9 cellular contexts compared by ENCODE assay signal in the genomic region with DNA sequence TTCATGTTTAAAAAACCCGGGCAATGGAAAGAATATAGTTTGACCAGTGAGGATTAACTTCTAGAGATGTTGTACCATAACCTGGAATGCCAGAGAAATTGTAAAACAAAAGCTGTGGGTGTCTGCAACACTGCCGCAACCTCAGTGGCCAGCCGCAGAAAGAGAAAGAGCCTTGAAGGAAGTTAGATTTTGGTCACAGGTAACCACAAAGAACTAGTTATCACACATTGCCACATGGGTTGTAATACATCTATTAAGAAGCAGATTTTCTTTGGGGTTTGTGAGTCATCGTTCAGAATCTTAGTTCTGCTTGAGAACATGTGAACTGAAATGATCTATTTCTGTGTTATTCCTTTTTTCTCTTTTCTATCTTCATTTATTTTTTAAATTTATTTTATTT.
DNase-seq lines count a peak whose midpoint lies in the region; ATAC-seq lines count a peak whose summit lies in the region.
"Had no signal": no experiment of that assay in that cellular context is flagged by ENCODE, and none has a peak within 500 bp of the region (broad histone marks: within the 10 kb centered on the region; RNA-seq: fewer than 3 reads in every experiment).

No MANE protein-coding gene starts in this region.

- H3K4me1 Mint-ChIP-seq in activated naive CD8-positive, alpha-beta T cell (ENCODE audit: low read depth): peaks cover 6% of the 10 kb centered on the region
- H3K4me1 Mint-ChIP-seq: activated naive CD4-positive, alpha-beta T cell treated with anti-CD3 and anti-CD28 coated beads, Interleukin-2, amount 50 U/mL, for 24 hours had no signal

- H3K4me3 Mint-ChIP-seq in activated naive CD8-positive, alpha-beta T cell: no peak overlapping the region
- H3K4me3 Mint-ChIP-seq: activated naive CD4-positive, alpha-beta T cell treated with anti-CD3 and anti-CD28 coated beads, Interleukin-2, amount 50 U/mL, for 24 hours had no signal

- H3K27me3 ChIP-seq in BLaER1 treated with 17β-estradiol and CSF1 and Interleukin-3, amounts not matched to agents 10 nM and 100 nM: peaks cover 0 to 16% (median 0%) of the 10 kb centered on the region in 11 experiments; a peak in 4 of 22 replicates

- peak overlapping the region in 2 of 11 experiments; percentile 14 to 21; a peak in 1 of 22 replicates for H3K9ac ChIP-seq in BLaER1 treated with 17β-estradiol and CSF1 and Interleukin-3, amounts not matched to agents 10 nM and 100 nM

- peak; percentile 9 to 56 for DNase-seq in stimulated activated CD8-positive, alpha-beta memory T cell treated with anti-CD3 and anti-CD28 coated beads, Interleukin-7, amount 100 ng/mL, for 48 hours (ENCODE audit: extremely low read depth in 1 of 2, low read depth in 1 of 2)
- DNase-seq in NCI-H1092 treated with DMSO at 0.1 percent for 48 hours (lab: John Stamatoyannopoulos, UW): no peak
- no peak for DNase-seq in NCI-H1105 (lab: John Stamatoyannopoulos, UW)

- H3K9me3 Mint-ChIP-seq in activated naive CD8-positive, alpha-beta T cell (ENCODE audit: low read depth): peaks cover 6% of the 10 kb centered on the region
- H3K9me3 Mint-ChIP-seq: activated naive CD4-positive, alpha-beta T cell treated with anti-CD3 and anti-CD28 coated beads, Interleukin-2, amount 50 U/mL, for 24 hours had no signal

- ATAC-seq in GM19455 (IDR thresholded peaks at IDR 0.05; ENCODE audit: unreplicated experiment): peak; percentile 81
- ATAC-seq in HG03571 (IDR thresholded peaks at IDR 0.05; ENCODE audit: unreplicated experiment): peak; percentile 94
- no peak for ATAC-seq in HG03025 (IDR thresholded peaks at IDR 0.05; ENCODE audit: low FRiP score, unreplicated experiment)

- peaks cover 58% of the 10 kb centered on the region for H3K27me3 Mint-ChIP-seq in activated naive CD8-positive, alpha-beta T cell

- no peaks in the 10 kb centered on the region for H3K36me3 Mint-ChIP-seq in activated naive CD8-positive, alpha-beta T cell
- H3K36me3 Mint-ChIP-seq: activated naive CD4-positive, alpha-beta T cell treated with anti-CD3 and anti-CD28 coated beads, Interleukin-2, amount 50 U/mL, for 24 hours had no signal

- H4K20me1 ChIP-seq in BLaER1 treated with 17β-estradiol and CSF1 and Interleukin-3, amounts not matched to agents 10 nM and 100 nM: no peaks in the 10 kb centered on the region

- H3K27ac ChIP-seq in BLaER1 treated with 17β-estradiol and CSF1 and Interleukin-3, amounts not matched to agents 10 nM and 100 nM: peak overlapping the region in 9 of 11 experiments; percentile 16 to 86 (median 77); a peak in 17 of 22 replicates

- H3K4me3 ChIP-seq in BLaER1 treated with 17β-estradiol and CSF1 and Interleukin-3, amounts not matched to agents 10 nM and 100 nM: no peak overlapping the region

- peaks cover 0 to 8% (median 0%) of the 10 kb centered on the region in 11 experiments; a peak in 1 of 22 replicates for H3K9me3 ChIP-seq in BLaER1 treated with 17β-estradiol and CSF1 and Interleukin-3, amounts not matched to agents 10 nM and 100 nM (replicated peaks in 1 of 11)

- H3K27ac Mint-ChIP-seq in activated naive CD8-positive, alpha-beta T cell: peak overlapping the region; percentile 58
- H3K27ac Mint-ChIP-seq: activated naive CD4-positive, alpha-beta T cell treated with anti-CD3 and anti-CD28 coated beads, Interleukin-2, amount 50 U/mL, for 24 hours had no signal

- peaks cover 42 to 68% (median 62%) of the 10 kb centered on the region in 10 experiments for H3K4me1 ChIP-seq in BLaER1 treated with 17β-estradiol and CSF1 and Interleukin-3, amounts not matched to agents 10 nM and 100 nM

- peak overlapping the region; percentile 38 to 90 (median 76) for H3K4me2 ChIP-seq in BLaER1 treated with 17β-estradiol and CSF1 and Interleukin-3, amounts not matched to agents 10 nM and 100 nM

- no peaks in the 10 kb centered on the region for H3K36me3 ChIP-seq in BLaER1 treated with 17β-estradiol and CSF1 and Interleukin-3, amounts not matched to agents 10 nM and 100 nM

Comparison
In these comparisons a context has a peak if more than half of its experiments do, and no peak if none do; other contexts are left out.
1. DNase-seq: peak in stimulated activated CD8-positive, alpha-beta memory T cell treated with anti-CD3 and anti-CD28 coated beads, Interleukin-7, amount 100 ng/mL, for 48 hours (2 of 2); none in NCI-H1092 treated with DMSO at 0.1 percent for 48 hours (single experiment) and NCI-H1105 (single experiment).